In genomic region chr2:11829947-11830707, GRCh38 we compare ENCODE assay signal across 1 cellular context.
TF ChIP-seq lines count a peak whose summit lies in the region.

No MANE protein-coding gene starts in this region.

TF ChIP-seq in K562, 482 proteins besides CTCF, POLR2A, EP300 and RAD21 (continued from another document and continues in another):
- no peak for TF ChIP-seq SREBF1 (IDR thresholded peaks at IDR 0.05; ENCODE audit: borderline replicate concordance, low read depth, low read length)
- TF ChIP-seq ASH1L (IDR thresholded peaks at IDR 0.05; ENCODE audit: borderline replicate concordance, low read depth, partially characterized antibody), result no peak
- peak; percentile 46; the same call in 1 of the 2 replicates for TF ChIP-seq NKRF (IDR thresholded peaks at IDR 0.05; ENCODE audit: borderline replicate concordance)
- peak in 1 of 2 experiments; percentile 3; a peak in 1 of 4 replicates for TF ChIP-seq RCOR1 (IDR thresholded peaks at IDR 0.05; ENCODE audit: borderline replicate concordance in 1 of 2, low read depth in 2 of 2, low read length in 2 of 2)
- no peak for TF ChIP-seq ZSCAN32 (CRISPR knock-in tag; IDR thresholded peaks at IDR 0.05)
- no peak for TF ChIP-seq ZZZ3 (IDR thresholded peaks at IDR 0.05)
- no peak for TF ChIP-seq ZNF589 (CRISPR knock-in tag; IDR thresholded peaks at IDR 0.05; ENCODE audit: low read depth)
- TF ChIP-seq ZBTB43 (CRISPR knock-in tag; IDR thresholded peaks at IDR 0.05), result peak; percentile 48; the same call in 1 of the 2 replicates
- TF ChIP-seq FOXA1 (IDR thresholded peaks at IDR 0.05; ENCODE audit: borderline replicate concordance), result no peak
- TF ChIP-seq ZFP1 (CRISPR knock-in tag; IDR thresholded peaks at IDR 0.05), result no peak
- no peak for TF ChIP-seq ATF6 (CRISPR knock-in tag; IDR thresholded peaks at IDR 0.05)
- TF ChIP-seq ZNF274 (IDR thresholded peaks at IDR 0.05; ENCODE audit: borderline replicate concordance, low read depth, low read length), result no peak
- TF ChIP-seq SRSF9 (IDR thresholded peaks at IDR 0.05; ENCODE audit: borderline replicate concordance, low read depth, low read length), result no peak
- TF ChIP-seq RFX1 (IDR thresholded peaks at IDR 0.05), result no peak
- no peak for TF ChIP-seq HOXB6 (CRISPR knock-in tag; IDR thresholded peaks at IDR 0.05; ENCODE audit: borderline replicate concordance)
- peak; percentile 98 for TF ChIP-seq FOSL1 (tag; conservative IDR thresholded peaks at IDR 0.05)
- TF ChIP-seq ZNF586 (CRISPR knock-in tag; conservative IDR thresholded peaks at IDR 0.05), result no peak
- TF ChIP-seq PTRF (tag; IDR thresholded peaks at IDR 0.05), result no peak
- TF ChIP-seq, protein P1, sequence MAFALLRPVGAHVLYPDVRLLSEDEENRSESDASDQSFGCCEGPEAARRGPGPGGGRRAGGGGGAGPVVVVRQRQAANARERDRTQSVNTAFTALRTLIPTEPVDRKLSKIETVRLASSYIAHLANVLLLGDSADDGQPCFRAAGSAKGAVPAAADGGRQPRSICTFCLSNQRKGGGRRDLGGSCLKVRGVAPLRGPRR (CRISPR knock-in tag; IDR thresholded peaks at IDR 0.05), result no peak
- TF ChIP-seq MTA2 (IDR thresholded peaks at IDR 0.05; ENCODE audit: low read depth), result no peak
- no peak for TF ChIP-seq GTF3C2 (IDR thresholded peaks at IDR 0.05; ENCODE audit: borderline replicate concordance, extremely low read depth, insufficient read length)
- no peak for TF ChIP-seq ZNF79 (CRISPR knock-in tag; IDR thresholded peaks at IDR 0.05; ENCODE audit: low read depth)
- no peak for TF ChIP-seq ZNF41 (CRISPR knock-in tag; conservative IDR thresholded peaks at IDR 0.05)
- no peak for TF ChIP-seq SAFB2 (IDR thresholded peaks at IDR 0.05; ENCODE audit: borderline replicate concordance, low read depth, low read length, severe bottlenecking)
- TF ChIP-seq NR2C2 (CRISPR knock-in tag; IDR thresholded peaks at IDR 0.05), result no peak
- peak; percentile 31; the same call in 1 of the 2 replicates for TF ChIP-seq NR2C2 (tag; IDR thresholded peaks at IDR 0.05)
- no peak; the same call in 1 of the 2 replicates for TF ChIP-seq ZNF644 (tag; IDR thresholded peaks at IDR 0.05; ENCODE audit: low read depth)
- TF ChIP-seq CHAMP1 (IDR thresholded peaks at IDR 0.05), result peak; percentile 70; the same call in 1 of the 2 replicates
- no peak for TF ChIP-seq ZNF57 (CRISPR knock-in tag; IDR thresholded peaks at IDR 0.05)
- no peak for TF ChIP-seq C11orf30 (IDR thresholded peaks at IDR 0.05; ENCODE audit: low read depth)
- TF ChIP-seq, protein P2, sequence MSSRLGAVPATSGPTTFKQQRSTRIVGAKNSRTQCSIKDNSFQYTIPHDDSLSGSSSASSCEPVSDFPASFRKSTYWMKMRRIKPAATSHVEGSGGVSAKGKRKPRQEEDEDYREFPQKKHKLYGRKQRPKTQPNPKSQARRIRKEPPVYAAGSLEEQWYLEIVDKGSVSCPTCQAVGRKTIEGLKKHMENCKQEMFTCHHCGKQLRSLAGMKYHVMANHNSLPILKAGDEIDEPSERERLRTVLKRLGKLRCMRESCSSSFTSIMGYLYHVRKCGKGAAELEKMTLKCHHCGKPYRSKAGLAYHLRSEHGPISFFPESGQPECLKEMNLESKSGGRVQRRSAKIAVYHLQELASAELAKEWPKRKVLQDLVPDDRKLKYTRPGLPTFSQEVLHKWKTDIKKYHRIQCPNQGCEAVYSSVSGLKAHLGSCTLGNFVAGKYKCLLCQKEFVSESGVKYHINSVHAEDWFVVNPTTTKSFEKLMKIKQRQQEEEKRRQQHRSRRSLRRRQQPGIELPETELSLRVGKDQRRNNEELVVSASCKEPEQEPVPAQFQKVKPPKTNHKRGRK (tag; IDR thresholded peaks at IDR 0.05), result no peak
- no peak for TF ChIP-seq CBX2 (IDR thresholded peaks at IDR 0.05; ENCODE audit: insufficient read depth, low read length, poor library complexity, severe bottlenecking)
- TF ChIP-seq, protein P3, sequence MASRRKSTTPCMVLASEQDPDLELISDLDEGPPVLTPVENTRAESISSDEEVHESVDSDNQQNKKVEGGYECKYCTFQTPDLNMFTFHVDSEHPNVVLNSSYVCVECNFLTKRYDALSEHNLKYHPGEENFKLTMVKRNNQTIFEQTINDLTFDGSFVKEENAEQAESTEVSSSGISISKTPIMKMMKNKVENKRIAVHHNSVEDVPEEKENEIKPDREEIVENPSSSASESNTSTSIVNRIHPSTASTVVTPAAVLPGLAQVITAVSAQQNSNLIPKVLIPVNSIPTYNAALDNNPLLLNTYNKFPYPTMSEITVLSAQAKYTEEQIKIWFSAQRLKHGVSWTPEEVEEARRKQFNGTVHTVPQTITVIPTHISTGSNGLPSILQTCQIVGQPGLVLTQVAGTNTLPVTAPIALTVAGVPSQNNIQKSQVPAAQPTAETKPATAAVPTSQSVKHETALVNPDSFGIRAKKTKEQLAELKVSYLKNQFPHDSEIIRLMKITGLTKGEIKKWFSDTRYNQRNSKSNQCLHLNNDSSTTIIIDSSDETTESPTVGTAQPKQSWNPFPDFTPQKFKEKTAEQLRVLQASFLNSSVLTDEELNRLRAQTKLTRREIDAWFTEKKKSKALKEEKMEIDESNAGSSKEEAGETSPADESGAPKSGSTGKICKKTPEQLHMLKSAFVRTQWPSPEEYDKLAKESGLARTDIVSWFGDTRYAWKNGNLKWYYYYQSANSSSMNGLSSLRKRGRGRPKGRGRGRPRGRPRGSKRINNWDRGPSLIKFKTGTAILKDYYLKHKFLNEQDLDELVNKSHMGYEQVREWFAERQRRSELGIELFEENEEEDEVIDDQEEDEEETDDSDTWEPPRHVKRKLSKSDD (conservative IDR thresholded peaks at IDR 0.05; ENCODE audit: low read length), result no peak
- TF ChIP-seq HEY1 (CRISPR knock-in tag; IDR thresholded peaks at IDR 0.05; ENCODE audit: borderline replicate concordance), result no peak
- TF ChIP-seq SMARCC2 (IDR thresholded peaks at IDR 0.05; ENCODE audit: low read depth), result peak; percentile 84
- TF ChIP-seq CEBPG (CRISPR knock-in tag; IDR thresholded peaks at IDR 0.05), result no peak; the same call in 1 of the 2 replicates
- TF ChIP-seq CEBPG (tag; conservative IDR thresholded peaks at IDR 0.05 in 1 of 2, IDR thresholded peaks at IDR 0.05 in 1 of 2), result peak in 1 of 2 experiments; percentile 69; a peak in 1 of 4 replicates
- peak in 1 of 2 experiments; percentile 52; a peak in 1 of 4 replicates for TF ChIP-seq FOXK2 (conservative IDR thresholded peaks at IDR 0.05 in 1 of 2, IDR thresholded peaks at IDR 0.05 in 1 of 2; ENCODE audit: low read depth in 2 of 2)
- no peak for TF ChIP-seq ZNF551 (CRISPR knock-in tag; IDR thresholded peaks at IDR 0.05)
- no peak for TF ChIP-seq FIP1L1 (IDR thresholded peaks at IDR 0.05; ENCODE audit: low read depth, low read length, poor library complexity, severe bottlenecking)
- TF ChIP-seq RBM25 (IDR thresholded peaks at IDR 0.05; ENCODE audit: low read depth, low read length, severe bottlenecking), result no peak
- TF ChIP-seq, protein P4, sequence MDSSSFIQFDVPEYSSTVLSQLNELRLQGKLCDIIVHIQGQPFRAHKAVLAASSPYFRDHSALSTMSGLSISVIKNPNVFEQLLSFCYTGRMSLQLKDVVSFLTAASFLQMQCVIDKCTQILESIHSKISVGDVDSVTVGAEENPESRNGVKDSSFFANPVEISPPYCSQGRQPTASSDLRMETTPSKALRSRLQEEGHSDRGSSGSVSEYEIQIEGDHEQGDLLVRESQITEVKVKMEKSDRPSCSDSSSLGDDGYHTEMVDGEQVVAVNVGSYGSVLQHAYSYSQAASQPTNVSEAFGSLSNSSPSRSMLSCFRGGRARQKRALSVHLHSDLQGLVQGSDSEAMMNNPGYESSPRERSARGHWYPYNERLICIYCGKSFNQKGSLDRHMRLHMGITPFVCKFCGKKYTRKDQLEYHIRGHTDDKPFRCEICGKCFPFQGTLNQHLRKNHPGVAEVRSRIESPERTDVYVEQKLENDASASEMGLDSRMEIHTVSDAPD (CRISPR knock-in tag; IDR thresholded peaks at IDR 0.05), result no peak
- no peak for TF ChIP-seq NR2C1 (IDR thresholded peaks at IDR 0.05)
- TF ChIP-seq NR2C1 (tag; IDR thresholded peaks at IDR 0.05), result no peak
- TF ChIP-seq, protein P5, sequence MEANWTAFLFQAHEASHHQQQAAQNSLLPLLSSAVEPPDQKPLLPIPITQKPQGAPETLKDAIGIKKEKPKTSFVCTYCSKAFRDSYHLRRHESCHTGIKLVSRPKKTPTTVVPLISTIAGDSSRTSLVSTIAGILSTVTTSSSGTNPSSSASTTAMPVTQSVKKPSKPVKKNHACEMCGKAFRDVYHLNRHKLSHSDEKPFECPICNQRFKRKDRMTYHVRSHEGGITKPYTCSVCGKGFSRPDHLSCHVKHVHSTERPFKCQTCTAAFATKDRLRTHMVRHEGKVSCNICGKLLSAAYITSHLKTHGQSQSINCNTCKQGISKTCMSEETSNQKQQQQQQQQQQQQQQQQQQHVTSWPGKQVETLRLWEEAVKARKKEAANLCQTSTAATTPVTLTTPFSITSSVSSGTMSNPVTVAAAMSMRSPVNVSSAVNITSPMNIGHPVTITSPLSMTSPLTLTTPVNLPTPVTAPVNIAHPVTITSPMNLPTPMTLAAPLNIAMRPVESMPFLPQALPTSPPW (CRISPR knock-in tag; IDR thresholded peaks at IDR 0.05), result peak; percentile 50
- TF ChIP-seq SMARCE1 (IDR thresholded peaks at IDR 0.05), result peak; percentile 96
- 0 out of 2 replicates have a peak, but pooled peaks have one; percentile 54 for TF ChIP-seq HDGF (IDR thresholded peaks at IDR 0.05)
- TF ChIP-seq ARNT (IDR thresholded peaks at IDR 0.05), result peak in 1 of 2 experiments; percentile 39; a peak in 1 of 4 replicates
- TF ChIP-seq MAFK (IDR thresholded peaks at IDR 0.05; ENCODE audit: low read length), result no peak
